ENCODE assay signal across 5 cellular contexts in the genomic region with DNA sequence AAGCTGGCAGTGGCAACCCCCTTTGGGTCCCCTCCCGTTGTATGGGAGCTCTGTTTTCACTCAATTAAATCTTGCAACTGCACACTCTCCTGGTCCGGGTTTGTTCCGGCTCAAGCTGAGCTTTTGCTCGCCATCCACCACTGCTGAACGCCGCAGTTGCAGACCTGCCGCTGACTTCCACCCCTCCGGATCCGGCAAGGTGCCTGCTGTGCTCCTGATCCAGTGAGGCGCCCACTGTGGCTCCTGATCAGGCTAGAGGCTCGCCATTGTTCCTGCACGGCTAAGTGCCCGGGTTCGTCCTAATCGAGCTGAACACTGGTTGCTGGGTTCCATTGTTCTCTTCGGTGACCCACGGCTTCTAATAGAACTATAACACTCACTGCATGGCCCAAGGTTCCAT. TPM values are rescaled to one million over a fixed set of nuclear protein-coding genes. Genes with fewer than 3 reads are reported as not detected.
"Had no signal": no experiment of that assay in that cellular context is flagged by ENCODE, and none has a peak within 500 bp of the region (broad histone marks: within the 10 kb centered on the region; RNA-seq: fewer than 3 reads in every experiment).

No MANE protein-coding gene starts in this region.

- H3K4me3 ChIP-seq: GM23338 had no signal

- ATAC-seq: GM23338 had no signal

- H3K4me3 Mint-ChIP-seq: GM23338, H9 had no signal

- H3K27ac Mint-ChIP-seq: GM23338, H9 had no signal

- H2AFZ ChIP-seq: GM23338 had no signal

- H3K4me2 ChIP-seq: GM23338 had no signal

- DNase-seq: H9, HCEC 1CT, IMR-90 had no signal

- H3K9me3 Mint-ChIP-seq: GM23338, H9 had no signal

RNA-seq across cellular contexts. Expression of a gene that starts 22.8 kb away (rescaled TPM):
- total RNA-seq: HT-29 had no signal
